ENCODE assay signal across 8 cellular contexts in the genomic region with DNA sequence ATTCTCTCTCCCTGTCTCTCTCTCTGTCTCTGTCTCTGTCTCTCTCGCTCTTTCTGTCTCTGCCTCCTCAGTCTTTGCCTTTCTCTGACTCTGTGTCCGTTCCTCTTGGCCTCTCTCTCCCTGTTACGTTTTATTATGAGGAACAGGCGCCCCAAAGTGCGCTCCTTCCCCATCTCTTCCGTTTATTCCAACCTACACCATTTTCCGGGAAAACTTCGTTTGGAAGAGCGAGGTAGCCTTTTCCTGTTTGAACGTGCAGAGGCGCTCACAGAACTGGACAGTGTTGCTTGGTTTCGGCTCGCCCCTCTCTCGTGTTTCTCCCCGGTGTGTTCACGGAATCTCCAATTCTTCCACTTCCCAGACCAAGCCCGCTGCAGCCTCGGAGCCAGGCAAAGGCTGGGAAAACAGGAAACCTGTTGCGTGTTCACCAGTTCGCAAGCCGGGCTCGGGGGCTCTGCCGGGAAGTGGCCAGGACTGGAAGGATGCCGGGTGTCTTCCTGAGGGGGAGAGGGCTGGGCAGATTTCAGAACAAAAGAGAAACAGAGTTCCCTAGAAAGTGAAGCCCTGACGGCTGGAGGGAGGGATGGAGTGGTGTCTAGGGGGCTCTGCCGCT. TPM values are rescaled to one million over a fixed set of nuclear protein-coding genes. Genes with fewer than 3 reads are reported as not detected.
A peak's percentile ranks its signal among the peaks of the same experiment; 100 is the strongest.
DNase-seq lines count a peak whose midpoint lies in the region; ATAC-seq, FAIRE-seq and TF ChIP-seq lines count a peak whose summit lies in the region.

No MANE protein-coding gene starts in this region.

- intact Hi-C loops in Calu3 (cut with micrococcal nuclease; ENCODE audit: unreplicated experiment), result no loop called here

- H3K4me3 ChIP-seq in bronchial epithelial cell (ENCODE audit: low read depth, low read length), result peak overlapping the region; percentile 52
- peak overlapping the region; percentile 65 to 87 for H3K4me3 ChIP-seq in stomach smooth muscle (ENCODE audit: low read length in 2 of 2)

- peaks cover 8% of the 10 kb centered on the region for H3K4me1 Mint-ChIP-seq in Calu3 (ENCODE audit: low read depth, unreplicated experiment)

- H3K36me3 ChIP-seq in bronchial epithelial cell (ENCODE audit: control insufficient read depth, insufficient read depth, low read length), result no peaks in the 10 kb centered on the region
- H3K36me3 ChIP-seq in stomach smooth muscle (ENCODE audit: control insufficient read depth in 2 of 2, insufficient read depth in 2 of 2, low read length in 2 of 2), result no peaks in the 10 kb centered on the region

- DNase-seq in Calu3 (no peak), M059J (ENCODE audit: low read depth) (peak; percentile 33), bronchial epithelial cell (ENCODE audit: low read depth) (no peak), left kidney (ENCODE audit: low read depth, low spot score) (peak; percentile 46), SKM-1 (lab: John Stamatoyannopoulos, UW; ENCODE audit: unreplicated experiment) (no peak)

- no peak overlapping the region for H3K27ac ChIP-seq in stomach smooth muscle (ENCODE audit: low read length)

- peak overlapping the region; percentile 49 to 69 for H3K9ac ChIP-seq in stomach smooth muscle (ENCODE audit: low read length in 2 of 2)

- peaks cover 18% of the 10 kb centered on the region for H3K4me1 ChIP-seq in stomach smooth muscle (ENCODE audit: control insufficient read depth, insufficient read depth, low read length)

- H3K9me3 ChIP-seq in stomach smooth muscle (ENCODE audit: control insufficient read depth in 2 of 2, low read length in 2 of 2), result no peaks in the 10 kb centered on the region

- no peaks in the 10 kb centered on the region for H3K36me3 Mint-ChIP-seq in Calu3 (ENCODE audit: insufficient read depth, unreplicated experiment)

- no peak for FAIRE-seq in bronchial epithelial cell (lab: Jason Lieb, UNC)

- CTCF ChIA-PET in Calu3 (lab: Charles Lee), result no interaction called here

- no peaks in the 10 kb centered on the region for H3K9me3 Mint-ChIP-seq in Calu3 (ENCODE audit: low read depth, unreplicated experiment)

- H3K27ac Mint-ChIP-seq in Calu3 (ENCODE audit: unreplicated experiment), result peak overlapping the region; percentile 33

- BruUV-seq in Calu3 (replicated peaks; lab: Mats Ljungman, UMichigan), result no TSS peak

- no peak for TF ChIP-seq CTCF in Calu3 (IDR thresholded peaks at IDR 0.05; ENCODE audit: unreplicated experiment)
- TF ChIP-seq CTCF in bronchial epithelial cell (IDR thresholded peaks at IDR 0.05; ENCODE audit: insufficient read depth, low read length, severe bottlenecking), result no peak

- ATAC-seq in GM19324 (IDR thresholded peaks at IDR 0.05; ENCODE audit: low FRiP score, unreplicated experiment) (no peak), GM21447 (IDR thresholded peaks at IDR 0.05; ENCODE audit: unreplicated experiment) (no peak)

- H3K4me3 Mint-ChIP-seq in Calu3 (ENCODE audit: low read depth, unreplicated experiment), result peak overlapping the region; percentile 76

- H3K27me3 ChIP-seq in bronchial epithelial cell (ENCODE audit: control insufficient read depth, insufficient read depth, low read length) (no peaks in the 10 kb centered on the region), stomach smooth muscle (ENCODE audit: control insufficient read depth in 1 of 2, insufficient read depth in 2 of 2, low read length in 2 of 2) (peaks cover 7 to 12% of the 10 kb centered on the region in 2 donors)

- H3K27me3 Mint-ChIP-seq in Calu3 (ENCODE audit: unreplicated experiment), result peaks cover 31% of the 10 kb centered on the region

RNA-seq across cellular contexts. Expression of a gene that starts 0.6 kb away (rescaled TPM):
- total RNA-seq in Calu3 (2022) (not detected in 2 replicates), bronchial epithelial cell (1.0 and 5.3 TPM in 2 replicates)
- total RNA-seq in M059J (2014; rRNA removed; shearing (Covaris generic)), result 0.44 and 3.5 TPM in 2 replicates

Comparison
In these comparisons a context has a peak if more than half of its experiments do, and no peak if none do; other contexts are left out.
1. DNase-seq: peak in M059J (single experiment) and left kidney (single experiment); none in Calu3 (single experiment), bronchial epithelial cell (single experiment) and SKM-1 (single experiment).